16 cellular contexts compared by ENCODE assay signal in genomic region chr16:58421529-58421928, GRCh38. TPM values are rescaled to one million over a fixed set of nuclear protein-coding genes. Genes with fewer than 3 reads are reported as not detected.
DNase-seq lines count a peak whose midpoint lies in the region; ATAC-seq, FAIRE-seq and TF ChIP-seq lines count a peak whose summit lies in the region.
"Had no signal": no experiment of that assay in that cellular context is flagged by ENCODE, and none has a peak within 500 bp of the region (broad histone marks: within the 10 kb centered on the region; RNA-seq: fewer than 3 reads in every experiment).

No MANE protein-coding gene starts in this region.

- peak overlapping the region; percentile 73 for H3K4me2 ChIP-seq in BLaER1
- H3K4me2 ChIP-seq in Karpas-422 (ENCODE audit: low read depth, low read length, poor library complexity, severe bottlenecking): peak overlapping the region; percentile 86
- H3K4me2 ChIP-seq in K562 (ENCODE audit: insufficient read depth, low read length): peak overlapping the region; percentile 21; the same call in 1 of the 2 replicates
- no peak overlapping the region for H3K4me2 ChIP-seq in GM23338

- 34% methylated on average over 5 of the region's 5 CpGs for WGBS in K562 (ENCODE audit: insufficient coverage, low coverage, missing lambda C conversion rate)

- in situ Hi-C loops in K562 (cut with MboI): no loop called here

- TF ChIP-seq RAD21 in K562 (CRISPR knock-in tag; conservative IDR thresholded peaks at IDR 0.05 in 1 of 2, IDR thresholded peaks at IDR 0.05 in 1 of 2): no peak

- H3K9me1 ChIP-seq in K562 (ENCODE audit: control insufficient read depth, insufficient read depth, low read length): peaks cover 2% of the 10 kb centered on the region

- H3K4me3 Mint-ChIP-seq in GM23338: no peak overlapping the region
- H3K4me3 Mint-ChIP-seq: activated naive CD8-positive, alpha-beta T cell treated with anti-CD3 and anti-CD28 coated beads, Interleukin-2, amount 50 U/mL, for 24 hours; B cell; stimulated activated memory B cell treated with anti-CD40 and anti-IgM and Interleukin-4, amounts not matched to agents 10 μg/mL and 1 μg/mL and 100 μg/mL, for 72 hours had no signal

- CTCF ChIA-PET in K562 (lab: Yijun Ruan, JAX; ENCODE audit: low intra/inter-chr PET ratio): no interaction called here

- H2AFZ ChIP-seq in Karpas-422 (ENCODE audit: low read length) (no peak overlapping the region), K562 (ENCODE audit: low read depth, low read length) (peak overlapping the region; percentile 69), GM23338 (no peak overlapping the region; the same call in 1 of the 2 replicates)

- peaks cover 35% of the 10 kb centered on the region for H3K4me1 Mint-ChIP-seq in GM23338

- intact Hi-C loops in K562 (cut with micrococcal nuclease) (no loop called here), posterior cingulate gyrus (cut with DNase I) (no loop called here)

- peaks cover 58% of the 10 kb centered on the region for H3K79me2 ChIP-seq in Karpas-422 (ENCODE audit: low read length)
- no peaks in the 10 kb centered on the region for H3K79me2 ChIP-seq in K562 (ENCODE audit: control insufficient read depth, insufficient read depth, low read length)
- H3K79me2 ChIP-seq in GM23338 (replicated peaks; ENCODE audit: insufficient read depth): no peaks in the 10 kb centered on the region

- H3K9me2 ChIP-seq in Karpas-422 (replicated peaks; ENCODE audit: insufficient read depth, low read length): no peaks in the 10 kb centered on the region
- H3K9me2 ChIP-seq in GM23338 (ENCODE audit: insufficient read depth): no peaks in the 10 kb centered on the region

- FAIRE-seq in K562 (lab: Jason Lieb, UNC): no peak

- H3K9me3 ChIP-seq in BLaER1 (no peaks in the 10 kb centered on the region), Karpas-422 (ENCODE audit: low read length) (no peaks in the 10 kb centered on the region), K562 (replicated peaks; ENCODE audit: control insufficient read depth, insufficient read depth, low read depth, low read length) (no peaks in the 10 kb centered on the region)

- H3K27ac ChIP-seq in BLaER1: no peak overlapping the region
- peak overlapping the region; percentile 100 for H3K27ac ChIP-seq in Karpas-422 (ENCODE audit: low read length)
- H3K27ac ChIP-seq in K562 (ENCODE audit: extremely low read depth, low read depth, low read length): no peak overlapping the region
- no peak overlapping the region for H3K27ac ChIP-seq in GM23338 (ENCODE audit: low read depth)

- no peak overlapping the region for H3K4me3 ChIP-seq in BLaER1
- H3K4me3 ChIP-seq in Karpas-422 (ENCODE audit: low read length): peak overlapping the region; percentile 71
- H3K4me3 ChIP-seq in K562: no peak overlapping the region
- no peak overlapping the region for H3K4me3 ChIP-seq in GM23338

- peaks cover 8% of the 10 kb centered on the region for H3K27me3 Mint-ChIP-seq in GM23338 (ENCODE audit: insufficient read depth, low read depth, poor library complexity)

- no TSS peak for BruUV-seq in K562 (replicated peaks; lab: Mats Ljungman, UMichigan)

- H3K27me3 ChIP-seq in BLaER1 (no peaks in the 10 kb centered on the region), Karpas-422 (ENCODE audit: low read length) (no peaks in the 10 kb centered on the region), K562 (ENCODE audit: control insufficient read depth in 2 of 2, insufficient read depth in 2 of 2, low read length in 2 of 2) (peaks cover 16 to 19% of the 10 kb centered on the region in 2 experiments; a peak in 4 of 5 replicates), GM23338 (ENCODE audit: insufficient read depth) (no peaks in the 10 kb centered on the region)

- no peak for ATAC-seq in K562
- ATAC-seq in GM23338: no peak
- ATAC-seq: activated naive CD8-positive, alpha-beta T cell treated with anti-CD3 and anti-CD28 coated beads, Interleukin-2, amount 50 U/mL, for 24 hours; SK-N-SH treated with all-trans-retinoic acid at 6 μM for 48 hours; stimulated activated memory B cell treated with anti-CD40 and anti-IgM and Interleukin-4, amounts not matched to agents 10 μg/mL and 1 μg/mL and 100 μg/mL, for 72 hours had no signal

- no peak overlapping the region for H3K27ac Mint-ChIP-seq in GM23338
- H3K27ac Mint-ChIP-seq: activated naive CD8-positive, alpha-beta T cell treated with anti-CD3 and anti-CD28 coated beads, Interleukin-2, amount 50 U/mL, for 24 hours; stimulated activated memory B cell treated with anti-CD40 and anti-IgM and Interleukin-4, amounts not matched to agents 10 μg/mL and 1 μg/mL and 100 μg/mL, for 72 hours had no signal

- H3F3A ChIP-seq in GM23338 (replicated peaks; ENCODE audit: low read depth): no peaks in the 10 kb centered on the region

- H4K20me1 ChIP-seq in BLaER1 (no peaks in the 10 kb centered on the region), Karpas-422 (ENCODE audit: insufficient read depth, low read depth, low read length) (peaks cover 13% of the 10 kb centered on the region; the same call in 1 of the 2 replicates), K562 (replicated peaks; ENCODE audit: control insufficient read depth, insufficient read depth, low read length) (no peaks in the 10 kb centered on the region), GM23338 (replicated peaks; ENCODE audit: insufficient read depth) (no peaks in the 10 kb centered on the region)

- no peak for TF ChIP-seq EP300 in K562 (IDR thresholded peaks at IDR 0.05; ENCODE audit: low read length)

- H3K9ac ChIP-seq in BLaER1: no peak overlapping the region
- peak overlapping the region; percentile 91 for H3K9ac ChIP-seq in Karpas-422 (ENCODE audit: low read length)
- no peak overlapping the region for H3K9ac ChIP-seq in K562 (ENCODE audit: insufficient read depth in 1 of 2, low read depth in 2 of 2, low read length in 2 of 2)

- no peaks in the 10 kb centered on the region for H3K9me3 Mint-ChIP-seq in GM23338
- H3K9me3 Mint-ChIP-seq: activated naive CD8-positive, alpha-beta T cell treated with anti-CD3 and anti-CD28 coated beads, Interleukin-2, amount 50 U/mL, for 24 hours; stimulated activated memory B cell treated with anti-CD40 and anti-IgM and Interleukin-4, amounts not matched to agents 10 μg/mL and 1 μg/mL and 100 μg/mL, for 72 hours had no signal

- H3K36me3 ChIP-seq in BLaER1 (no peaks in the 10 kb centered on the region), Karpas-422 (ENCODE audit: insufficient read depth, low read length) (peaks cover 27% of the 10 kb centered on the region), K562 (ENCODE audit: control insufficient read depth, insufficient read depth, low read length) (no peaks in the 10 kb centered on the region), GM23338 (ENCODE audit: insufficient read depth) (no peaks in the 10 kb centered on the region)

- H3K4me1 ChIP-seq in BLaER1 (peaks cover 89% of the 10 kb centered on the region), Karpas-422 (ENCODE audit: low read length) (peaks cover 87% of the 10 kb centered on the region), K562 (replicated peaks in 1 of 2; ENCODE audit: control insufficient read depth in 2 of 2, insufficient read depth in 2 of 2, low read length in 2 of 2) (peaks cover 4 to 7% of the 10 kb centered on the region in 2 experiments; a peak in 3 of 5 replicates), GM23338 (ENCODE audit: insufficient read depth) (peaks cover 3% of the 10 kb centered on the region)

- TF ChIP-seq POLR2A in K562 (conservative IDR thresholded peaks at IDR 0.05): no peak

- DNase-seq in Karpas-422 (no peak), K562 (ENCODE audit: extremely low read depth in 1 of 4, low spot score in 3 of 4) (no peak), kidney tubule cell (ENCODE audit: low spot score) (peak; percentile 57), GM23338 (ENCODE audit: low spot score) (no peak), retina (no peak), posterior cingulate gyrus (no peak)
- DNase-seq in stimulated activated CD4-positive, alpha-beta T cell treated with anti-CD3 and anti-CD28 coated beads, Interleukin-4, amount 100 ng/mL, for 4 hours: no peak
- DNase-seq: activated naive CD8-positive, alpha-beta T cell treated with anti-CD3 and anti-CD28 coated beads, Interleukin-2, amount 50 U/mL, for 24 hours; dermis blood vessel endothelial cell; H7; NCI-H146; stimulated activated CD4-positive, alpha-beta T cell treated with anti-CD3 and anti-CD28 coated beads, Interleukin-4, amount 100 ng/mL, for 1 hour had no signal

- TF ChIP-seq CTCF in K562 (IDR thresholded peaks at IDR 0.05 in 2 of 3, conservative IDR thresholded peaks at IDR 0.05 in 1 of 3; ENCODE audit: insufficient read depth in 2 of 3, low read depth in 1 of 3, low read length in 3 of 3) (no peak), GM23338 (conservative IDR thresholded peaks at IDR 0.05; ENCODE audit: low read depth in 2 of 2) (0 out of 4 replicates have a peak, but pooled peaks of 1 of the 2 experiments have one; percentile 6)

- POLR2A ChIA-PET in K562 (lab: Yijun Ruan, JAX): interaction anchor here (0.6 kb wide), 1 partner anchor 22 kb away, joined by 4 read pairs; no protein-coding TSS in a partner anchor

- H3K36me3 Mint-ChIP-seq in GM23338 (ENCODE audit: low read depth): no peaks in the 10 kb centered on the region
- H3K36me3 Mint-ChIP-seq: stimulated activated memory B cell treated with anti-CD40 and anti-IgM and Interleukin-4, amounts not matched to agents 10 μg/mL and 1 μg/mL and 100 μg/mL, for 72 hours had no signal

TF ChIP-seq in GM23338, 12 proteins besides CTCF, POLR2A, EP300 and RAD21 (continues in another document):
- no peak for TF ChIP-seq EZH2phosphoT487 (IDR thresholded peaks at IDR 0.05; ENCODE audit: unreplicated experiment)

RNA-seq across cellular contexts. Expression of gene GINS3, which starts 29.3 kb away (rescaled TPM):
- 17.7 and 24.2 TPM in 2 replicates for total RNA-seq in Karpas-422 (2014; rRNA removed; shearing (Covaris generic); ENCODE audit: low replicate concordance)
- 14.3 and 15.6 TPM in 2 replicates for total RNA-seq in K562 (2011; cell fraction: chromatin; rRNA removed; ENCODE audit: low replicate concordance)
- 9.3 and 11.7 TPM in 2 replicates for total RNA-seq in K562 (2011; cell fraction: nucleolus; rRNA removed)
- 13.7 and 18.9 TPM in 2 replicates for total RNA-seq in K562 (2011; cell fraction: nucleoplasm; rRNA removed)
- 18.1 and 18.3 TPM in 2 replicates for total RNA-seq in K562 (2014; rRNA removed)
- total RNA-seq in K562 (2014; rRNA removed; fragmentation: Illumina TruSeq; extraction: Trizol): 24.9 and 25.7 TPM in 2 replicates
- 26.7 and 27.0 TPM in 2 replicates for total RNA-seq in K562 (2015; rRNA removed; fragmentation: Illumina TruSeq; extraction: Trizol)
- total RNA-seq in K562 (2021): 17.8 and 22.5 TPM in 2 replicates
- 18.6 and 24.6 TPM in 2 replicates for polyA plus RNA-seq in K562 (2011; rRNA removed)
- 14.0 and 17.9 TPM in 2 replicates for polyA plus RNA-seq in K562 (2011; cell fraction: cytosol; rRNA removed)
- 13.6 and 15.6 TPM in 2 replicates for polyA plus RNA-seq in K562 (2011; cell fraction: nucleus; rRNA removed)
- polyA plus RNA-seq in K562 (2012): 15.0 and 17.9 TPM in 2 replicates
- 27.7 and 31.9 TPM in 2 replicates for polyA plus RNA-seq in K562 (2014; fragmentation: Illumina TruSeq; extraction: Trizol)
- polyA plus RNA-seq in K562 (2014; fragmentation: Nextera tagmentation; extraction: Ambion mirVana): 10 to 100 TPM; 25.4 to 28.1 TPM
- 17.8 and 20.6 TPM in 2 replicates for polyA plus RNA-seq in K562 (2014; rRNA removed)
- polyA minus RNA-seq in K562 (2011; rRNA and poly(A)+ RNA removed): 14.8 and 17.0 TPM in 2 replicates
- 6.7 and 9.9 TPM in 2 replicates for polyA minus RNA-seq in K562 (2011; cell fraction: cytosol; rRNA and poly(A)+ RNA removed)
- polyA minus RNA-seq in K562 (2011; cell fraction: nucleus; rRNA and poly(A)+ RNA removed): 6.3 and 6.7 TPM in 2 replicates
- total RNA-seq in GM23338 (2014; rRNA removed; shearing (Covaris generic)): 17.0 and 17.8 TPM in 2 replicates
- 8.8 and 9.4 TPM in 2 replicates for polyA plus RNA-seq in GM23338 (2016; fragmentation: Nextera tagmentation; extraction: Ambion mirVana)
